ENCODE assay signal across 18 cellular contexts in genomic region chr6:134447423-134447822, GRCh38.
DNase-seq lines count a peak whose midpoint lies in the region; ATAC-seq and TF ChIP-seq lines count a peak whose summit lies in the region.
"Had no signal": no experiment of that assay in that cellular context is flagged by ENCODE, and none has a peak within 500 bp of the region (broad histone marks: within the 10 kb centered on the region; RNA-seq: fewer than 3 reads in every experiment).

No MANE protein-coding gene starts in this region.

- TF ChIP-seq CTCF in body of pancreas (IDR thresholded peaks at IDR 0.05) (no peak), fibroblast of the aortic adventitia (IDR thresholded peaks at IDR 0.05; ENCODE audit: insufficient read depth, low read length) (no peak)

- peak; percentile 80 for ATAC-seq in body of pancreas
- ATAC-seq in activated T-helper 17 cell treated with anti-CD3 and anti-CD28 coated beads, Interleukin-2, amount 50 U/mL, for 72 hours (replicated peaks): no peak

- peaks cover 9% of the 10 kb centered on the region for H3K4me1 Mint-ChIP-seq in activated T-helper 17 cell treated with anti-CD3 and anti-CD28 coated beads, Interleukin-2, amount 50 U/mL, for 72 hours

- peaks cover 36% of the 10 kb centered on the region for H3K4me1 ChIP-seq in GM23248 (ENCODE audit: insufficient read depth)
- H3K4me1 ChIP-seq in body of pancreas: peaks cover 55% of the 10 kb centered on the region

- in situ Hi-C loops in GM23248 (cut with MboI): loop anchor here (25.0 kb wide), 1 partner anchor 365 kb away; no protein-coding TSS in a partner anchor

- peaks cover 32% of the 10 kb centered on the region for H3F3A ChIP-seq in GM23248 (ENCODE audit: insufficient read depth)

- peak overlapping the region; percentile 72 for H3K4me2 ChIP-seq in GM23248 (ENCODE audit: unreplicated experiment)

- no peaks in the 10 kb centered on the region for H3K9me2 ChIP-seq in GM23248 (ENCODE audit: insufficient read depth)

- intact Hi-C loops in body of pancreas (cut with DNase I) (no loop called here), cardiac septum (cut with DNase I) (loop anchor here (10.0 kb wide), 2 partner anchors 187 to 273 kb away; no protein-coding TSS in a partner anchor)

- no peaks in the 10 kb centered on the region for H3K36me3 Mint-ChIP-seq in activated T-helper 17 cell treated with anti-CD3 and anti-CD28 coated beads, Interleukin-2, amount 50 U/mL, for 72 hours (ENCODE audit: low read depth)
- H3K36me3 Mint-ChIP-seq: activated naive CD8-positive, alpha-beta T cell treated with anti-CD3 and anti-CD28 coated beads, Interleukin-2, amount 10 ng/mL, durations not matched to agents 7 days and 5 days had no signal

- no peak overlapping the region for H2AFZ ChIP-seq in GM23248

- H3K9ac ChIP-seq in GM23248: peak overlapping the region; percentile 67

- DNase-seq in GM23248 (peak; percentile 57), body of pancreas (peak; percentile 61 to 86 (median 75)), fibroblast of the aortic adventitia (ENCODE audit: low read depth) (peak; percentile 86), cardiac septum (ENCODE audit: low spot score) (no peak), DMS114 treated with DMSO at 0.1 percent for 48 hours (lab: John Stamatoyannopoulos, UW; ENCODE audit: unreplicated experiment) (no peak), kidney glomerular epithelial cell (lab: John Stamatoyannopoulos, UW) (no peak)
- DNase-seq: activated CD4-positive, alpha-beta T cell treated with anti-CD3 and anti-CD28 coated beads for 4 hours; activated naive CD8-positive, alpha-beta T cell treated with anti-CD3 and anti-CD28 coated beads, Interleukin-2, amount 10 ng/mL, durations not matched to agents 7 days and 5 days; activated T-cell treated with anti-CD3 and anti-CD28 coated beads, Interleukin-2, amount 50 U/mL, for 24 hours; NCI-H1930; NCI-H526 treated with DMSO at 0.1 percent for 48 hours; nucleus accumbens; tibial artery had no signal

- H3K27ac Mint-ChIP-seq in activated T-helper 17 cell treated with anti-CD3 and anti-CD28 coated beads, Interleukin-2, amount 50 U/mL, for 72 hours: no peak overlapping the region
- H3K27ac Mint-ChIP-seq: activated naive CD8-positive, alpha-beta T cell treated with anti-CD3 and anti-CD28 coated beads, Interleukin-2, amount 10 ng/mL, durations not matched to agents 7 days and 5 days; activated T-cell treated with anti-CD3 and anti-CD28 coated beads, Interleukin-2, amount 50 U/mL, for 24 hours; T-helper 2 cell treated with Interferon-gamma antibody and Interleukin-4, amounts not matched to agents 5 μg/mL and 100 μg/mL, for 36 hours had no signal

- no peak for TF ChIP-seq POLR2A in body of pancreas (IDR thresholded peaks at IDR 0.05)

- H3K9me3 ChIP-seq in GM23248 (ENCODE audit: low read depth): no peaks in the 10 kb centered on the region
- no peaks in the 10 kb centered on the region for H3K9me3 ChIP-seq in body of pancreas
- H3K9me3 ChIP-seq: tibial artery had no signal

- 41 to 47% methylated on average over 3 of the region's 3 CpGs for WGBS in GM23248 (ENCODE audit: low coverage in 1 of 2, low lambda C conversion rate in 2 of 2, missing lambda C conversion rate in 2 of 2), 2 experiments
- WGBS in body of pancreas, 2 donors: 8 to 30% methylated on average over 3 of the region's 3 CpGs

- no peak overlapping the region for H3K4me3 Mint-ChIP-seq in activated T-helper 17 cell treated with anti-CD3 and anti-CD28 coated beads, Interleukin-2, amount 50 U/mL, for 72 hours
- H3K4me3 Mint-ChIP-seq: activated naive CD8-positive, alpha-beta T cell treated with anti-CD3 and anti-CD28 coated beads, Interleukin-2, amount 10 ng/mL, durations not matched to agents 7 days and 5 days; activated T-cell treated with anti-CD3 and anti-CD28 coated beads, Interleukin-2, amount 50 U/mL, for 24 hours; T-helper 2 cell treated with Interferon-gamma antibody and Interleukin-4, amounts not matched to agents 5 μg/mL and 100 μg/mL, for 36 hours had no signal

- no peaks in the 10 kb centered on the region for H3K36me3 ChIP-seq in GM23248 (ENCODE audit: low read depth)
- H3K36me3 ChIP-seq in body of pancreas (replicated peaks in 1 of 2; ENCODE audit: insufficient read depth in 1 of 2, low read depth in 2 of 2): no peaks in the 10 kb centered on the region
- H3K36me3 ChIP-seq: tibial artery had no signal

- H3K27ac ChIP-seq in GM23248 (peak overlapping the region; percentile 92), body of pancreas (peak overlapping the region; percentile 12 to 67 (median 54)), skin epidermis (peak overlapping the region in 20 of 21 experiments; percentile 3 to 81 (median 44))
- H3K27ac ChIP-seq: coronary artery, RWPE1, tibial artery had no signal

- H3K79me2 ChIP-seq in GM23248 (ENCODE audit: insufficient read depth): no peaks in the 10 kb centered on the region

- no peaks in the 10 kb centered on the region for H4K20me1 ChIP-seq in GM23248 (ENCODE audit: insufficient read depth)

- H3K27me3 Mint-ChIP-seq in activated T-helper 17 cell treated with anti-CD3 and anti-CD28 coated beads, Interleukin-2, amount 50 U/mL, for 72 hours: no peaks in the 10 kb centered on the region
- H3K27me3 Mint-ChIP-seq: activated T-cell treated with anti-CD3 and anti-CD28 coated beads, Interleukin-2, amount 50 U/mL, for 24 hours had no signal

- H3K27me3 ChIP-seq in GM23248 (replicated peaks; ENCODE audit: insufficient read depth) (no peaks in the 10 kb centered on the region), body of pancreas (no peaks in the 10 kb centered on the region)
- H3K27me3 ChIP-seq: tibial artery had no signal

- H3K9me3 Mint-ChIP-seq in activated T-helper 17 cell treated with anti-CD3 and anti-CD28 coated beads, Interleukin-2, amount 50 U/mL, for 72 hours: no peaks in the 10 kb centered on the region
- H3K9me3 Mint-ChIP-seq: activated naive CD8-positive, alpha-beta T cell treated with anti-CD3 and anti-CD28 coated beads, Interleukin-2, amount 10 ng/mL, durations not matched to agents 7 days and 5 days; activated T-cell treated with anti-CD3 and anti-CD28 coated beads, Interleukin-2, amount 50 U/mL, for 24 hours; T-helper 2 cell treated with Interferon-gamma antibody and Interleukin-4, amounts not matched to agents 5 μg/mL and 100 μg/mL, for 36 hours had no signal

- H3K4me3 ChIP-seq in GM23248 (peak overlapping the region; percentile 33), body of pancreas (no peak overlapping the region), fibroblast of the aortic adventitia (ENCODE audit: low read depth, low read length) (no peak overlapping the region), skin epidermis (no peak overlapping the region)
- H3K4me3 ChIP-seq: coronary artery, tibial artery had no signal

Comparison
In these comparisons a context has a peak if more than half of its experiments do, and no peak if none do; other contexts are left out.
1. DNase-seq: peak in GM23248 (single experiment), body of pancreas (4 of 4) and fibroblast of the aortic adventitia (single experiment); none in cardiac septum (single experiment), DMS114 treated with DMSO at 0.1 percent for 48 hours (single experiment) and kidney glomerular epithelial cell (single experiment).
2. Peak in every context shown above with its lines, with median percentiles within 50 percentile points of each other: H3K27ac ChIP-seq.